ENCODE assay signal across 8 cellular contexts in genomic region chr1:227946624-227947424, GRCh38. TPM values are rescaled to one million over a fixed set of nuclear protein-coding genes. Genes with fewer than 3 reads are reported as not detected.
A peak's percentile ranks its signal among the peaks of the same experiment; 100 is the strongest.
DNase-seq lines count a peak whose midpoint lies in the region; ATAC-seq and TF ChIP-seq lines count a peak whose summit lies in the region.

No MANE protein-coding gene starts in this region.

- ATAC-seq in HG03442 (IDR thresholded peaks at IDR 0.05; ENCODE audit: unreplicated experiment), result peak; percentile 55
- peak; percentile 77 to 86 for ATAC-seq in activated naive CD4-positive, alpha-beta T cell treated with anti-CD3 and anti-CD28 coated beads, Interleukin-2, amount 50 U/mL, for 72 hours

- no peaks in the 10 kb centered on the region for H3K4me1 ChIP-seq in urinary bladder (ENCODE audit: insufficient read depth)

- H3K36me3 Mint-ChIP-seq in activated naive CD4-positive, alpha-beta T cell treated with anti-CD3 and anti-CD28 coated beads, Interleukin-2, amount 50 U/mL, for 72 hours, result no peaks in the 10 kb centered on the region

- WGBS in urinary bladder, result under 1% methylated on average over 63 of the region's 63 CpGs

- no peak overlapping the region for H3K27ac Mint-ChIP-seq in activated naive CD4-positive, alpha-beta T cell treated with anti-CD3 and anti-CD28 coated beads, Interleukin-2, amount 50 U/mL, for 72 hours

- TF ChIP-seq CTCF in 22Rv1 (IDR thresholded peaks at IDR 0.05), result peak; percentile 97
- peak; percentile 76 for TF ChIP-seq CTCF in GM13976 (IDR thresholded peaks at IDR 0.05; ENCODE audit: borderline replicate concordance, control extremely low read depth, extremely low read depth, insufficient read depth, missing control alignments)

- H3K36me3 ChIP-seq in urinary bladder (ENCODE audit: insufficient read depth), result no peaks in the 10 kb centered on the region

- H3K9me3 Mint-ChIP-seq in activated naive CD4-positive, alpha-beta T cell treated with anti-CD3 and anti-CD28 coated beads, Interleukin-2, amount 50 U/mL, for 72 hours, result no peaks in the 10 kb centered on the region

- DNase-seq in GM13976 (ENCODE audit: low spot score) (peak; percentile 91), RKO (ENCODE audit: low spot score) (peak; percentile 5), glomerular visceral epithelial cell (ENCODE audit: extremely low spot score) (peak; percentile 76), occipital lobe (lab: John Stamatoyannopoulos, UW) (peak; percentile 14)
- peak; percentile 61 to 67 for DNase-seq in activated naive CD4-positive, alpha-beta T cell treated with anti-CD3 and anti-CD28 coated beads, Interleukin-2, amount 50 U/mL, for 72 hours (ENCODE audit: low spot score in 2 of 2)

- in situ Hi-C loops in GM13976 (cut with MboI; ENCODE audit: low sequenced_read_pairs, unreplicated experiment), result no loop called here

- peak overlapping the region; percentile 56 for H3K4me3 ChIP-seq in urinary bladder (ENCODE audit: low read depth, low read length)

- H3K27ac ChIP-seq in 22Rv1 (peak overlapping the region; percentile 77), urinary bladder (ENCODE audit: low read depth) (peak overlapping the region; percentile 65)

RNA-seq across cellular contexts. Expression of gene WNT9A, which starts 0.9 kb away (rescaled TPM):
- not detected for total RNA-seq in activated naive CD4-positive, alpha-beta T cell treated with anti-CD3 and anti-CD28 coated beads, Interleukin-2, amount 50 U/mL, for 72 hours
- total RNA-seq in occipital lobe (1.9 TPM), urinary bladder (2.7 TPM)
- 9.4 TPM for polyA plus RNA-seq in urinary bladder

RNA-seq across cellular contexts. Expression of gene WNT3A, which starts 60.0 kb away (rescaled TPM):
- under 1 TPM in 1 of 2 donors, not detected in 1; 0.08 TPM for total RNA-seq in activated naive CD4-positive, alpha-beta T cell treated with anti-CD3 and anti-CD28 coated beads, Interleukin-2, amount 50 U/mL, for 72 hours
- total RNA-seq in occipital lobe (not detected), urinary bladder (not detected)
- polyA plus RNA-seq in urinary bladder, result not detected

Comparison
In these comparisons a context has a peak if more than half of its experiments do, and no peak if none do; other contexts are left out.
1. Peak in every context shown above with its lines: DNase-seq, ATAC-seq, H3K4me3 ChIP-seq and H3K27ac ChIP-seq.
2. DNase-seq: peak in every context shown above with its lines; median percentile 91 in GM13976; 76 in glomerular visceral epithelial cell; 64 in activated naive CD4-positive, alpha-beta T cell treated with anti-CD3 and anti-CD28 coated beads, Interleukin-2, amount 50 U/mL, for 72 hours; 14 in occipital lobe; 5 in RKO.